9 cellular contexts compared by ENCODE assay signal in genomic region chr18:77071061-77071460, GRCh38.
A peak's percentile ranks its signal among the peaks of the same experiment; 100 is the strongest.
DNase-seq lines count a peak whose midpoint lies in the region; ATAC-seq and TF ChIP-seq lines count a peak whose summit lies in the region.
"Had no signal": no experiment of that assay in that cellular context is flagged by ENCODE, and none has a peak within 500 bp of the region (broad histone marks: within the 10 kb centered on the region; RNA-seq: fewer than 3 reads in every experiment).

No MANE protein-coding gene starts in this region.

- H3K36me3 Mint-ChIP-seq in naive B cell: peaks cover 6 to 7% of the 10 kb centered on the region in 2 donors

- no TSS peak for BruUV-seq in OCI-LY7 (replicated peaks; lab: Mats Ljungman, UMichigan)

- no peaks in the 10 kb centered on the region for H4K20me1 ChIP-seq in OCI-LY7 (ENCODE audit: insufficient read depth, low read length)

- H3K27ac ChIP-seq in right atrium auricular region (peak overlapping the region; percentile 61 to 62), brain microvascular endothelial cell (peak overlapping the region; percentile 100), OCI-LY7 (ENCODE audit: low read depth, low read length, poor library complexity, severe bottlenecking) (no peak overlapping the region)
- H3K27ac ChIP-seq: colonic mucosa had no signal

- H3K27ac Mint-ChIP-seq in naive B cell: peak overlapping the region in 4 of 6 donors; percentile 30 to 85 (median 60)

- H3K27me3 ChIP-seq in right atrium auricular region (no peaks in the 10 kb centered on the region), brain microvascular endothelial cell (replicated peaks) (no peaks in the 10 kb centered on the region)
- H3K27me3 ChIP-seq: colonic mucosa had no signal

- H3K4me3 ChIP-seq in right atrium auricular region (no peak overlapping the region), brain microvascular endothelial cell (ENCODE audit: low read depth, low read length) (no peak overlapping the region), OCI-LY7 (ENCODE audit: low read depth, low read length, poor library complexity, severe bottlenecking) (no peak overlapping the region)
- H3K4me3 ChIP-seq: colonic mucosa had no signal

- H3K79me2 ChIP-seq in OCI-LY7 (ENCODE audit: insufficient read depth, low read depth, low read length): no peaks in the 10 kb centered on the region

- CTCF ChIA-PET in OCI-LY7 (lab: Charles Lee; ENCODE audit: unreplicated experiment): no interaction called here

- H3K4me3 Mint-ChIP-seq in naive B cell: no peak overlapping the region

- in situ Hi-C loops in brain microvascular endothelial cell (cut with HindIII; ENCODE audit: low pct_ligation_motif_present, low sequenced_read_pairs): loop anchor here (25.0 kb wide), 1 partner anchor 141 kb away; no protein-coding TSS in a partner anchor

- H2AFZ ChIP-seq in OCI-LY7 (ENCODE audit: low read length): no peak overlapping the region

- TF ChIP-seq CTCF in right atrium auricular region (IDR thresholded peaks at IDR 0.05): no peak
- no peak for TF ChIP-seq CTCF in brain microvascular endothelial cell (IDR thresholded peaks at IDR 0.05; ENCODE audit: low read depth, low read length, missing control alignments)
- TF ChIP-seq CTCF in OCI-LY7 (conservative IDR thresholded peaks at IDR 0.05; ENCODE audit: low read length): no peak

- H3K36me3 ChIP-seq in right atrium auricular region (peaks cover 3% of the 10 kb centered on the region), brain microvascular endothelial cell (replicated peaks) (peaks cover 3% of the 10 kb centered on the region), OCI-LY7 (ENCODE audit: insufficient read depth, low read length) (peaks cover 6% of the 10 kb centered on the region)
- H3K36me3 ChIP-seq: colonic mucosa had no signal

- POLR2A ChIA-PET in OCI-LY7 (lab: Charles Lee): interaction anchor here (1.0 kb wide), 1 partner anchor 9 kb away, joined by 3 read pairs; no protein-coding TSS in a partner anchor

- DNase-seq in right atrium auricular region (ENCODE audit: low spot score) (no peak), Right ventricle myocardium inferior (ENCODE audit: missing footprints) (no peak), brain microvascular endothelial cell (no peak), naive B cell (no peak), ecto neural progenitor cell (ENCODE audit: low spot score) (no peak), NCI-H2227 (lab: John Stamatoyannopoulos, UW; ENCODE audit: unreplicated experiment) (no peak), OCI-LY7 (ENCODE audit: low spot score) (no peak), HuH-7 (ENCODE audit: low spot score) (no peak)
- DNase-seq: colonic mucosa had no signal

- H3K9me3 ChIP-seq in right atrium auricular region: no peaks in the 10 kb centered on the region
- no peaks in the 10 kb centered on the region for H3K9me3 ChIP-seq in OCI-LY7 (ENCODE audit: low read length)
- H3K9me3 ChIP-seq: colonic mucosa had no signal

- peaks cover 41 to 56% (median 51%) of the 10 kb centered on the region in 3 donors for H3K4me1 Mint-ChIP-seq in naive B cell

- no peaks in the 10 kb centered on the region for H3K9me2 ChIP-seq in OCI-LY7 (ENCODE audit: insufficient read depth, low read length)

- H3K9me3 Mint-ChIP-seq in naive B cell: no peaks in the 10 kb centered on the region

- H3K4me1 ChIP-seq in right atrium auricular region (peaks cover 1 to 61% of the 10 kb centered on the region in 2 donors), OCI-LY7 (ENCODE audit: insufficient read depth, low read length, poor library complexity, severe bottlenecking) (peaks cover 20% of the 10 kb centered on the region)

- no peak overlapping the region for H3K4me2 ChIP-seq in OCI-LY7 (ENCODE audit: low read length)

- H3K27me3 Mint-ChIP-seq in naive B cell: no peaks in the 10 kb centered on the region

- ATAC-seq in Right ventricle myocardium inferior (no peak), naive B cell (ENCODE audit: low read depth in 2 of 2) (no peak)

- intact Hi-C loops in Right ventricle myocardium inferior (cut with DNase I) (no loop called here), OCI-LY7 (cut with micrococcal nuclease; ENCODE audit: unreplicated experiment) (no loop called here)
